In the genomic region with DNA sequence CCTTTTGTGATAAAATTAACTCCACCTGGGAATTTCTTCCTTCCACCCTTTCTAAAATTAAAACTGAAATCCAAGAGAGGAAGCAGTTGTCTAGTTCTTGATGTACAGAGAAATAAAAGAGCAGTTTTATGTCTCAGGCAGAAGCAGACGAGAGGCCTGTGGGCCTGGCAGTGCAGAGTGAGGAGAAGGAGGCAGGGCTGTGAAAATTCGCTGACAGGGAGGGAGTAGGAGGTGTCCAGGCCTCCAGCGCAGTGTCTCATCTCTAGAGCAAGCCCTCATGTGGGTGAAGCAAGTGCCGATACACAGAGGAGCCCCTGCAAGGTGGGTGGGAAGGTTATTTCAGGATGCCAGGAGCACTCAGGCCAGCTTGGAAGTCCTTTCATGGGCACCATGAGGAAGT, we compare ENCODE assay signal across 18 cellular contexts.
DNase-seq lines count a peak whose midpoint lies in the region; ATAC-seq lines count a peak whose summit lies in the region.
"Had no signal": no experiment of that assay in that cellular context is flagged by ENCODE, and none has a peak within 500 bp of the region (broad histone marks: within the 10 kb centered on the region; RNA-seq: fewer than 3 reads in every experiment).

No MANE protein-coding gene starts in this region.

- no peak overlapping the region for H3K4me3 ChIP-seq in HUES6 (ENCODE audit: low read depth, low read length)
- H3K4me3 ChIP-seq in iPS-20b (ENCODE audit: low read length): no peak overlapping the region; the same call in 1 of the 2 replicates
- no peak overlapping the region for H3K4me3 ChIP-seq in H7 (ENCODE audit: insufficient read depth, low read depth, low read length)
- H3K4me3 ChIP-seq: ovary had no signal

- peaks cover 5% of the 10 kb centered on the region; the same call in 1 of the 2 replicates for H3K36me3 ChIP-seq in HUES6 (ENCODE audit: control insufficient read depth, insufficient read depth, low read length)
- H3K36me3 ChIP-seq in iPS-20b (ENCODE audit: insufficient read depth, low read depth, low read length): peaks cover 3% of the 10 kb centered on the region; the same call in 1 of the 2 replicates
- H3K36me3 ChIP-seq in H7 (replicated peaks; ENCODE audit: control insufficient read depth, insufficient read depth, low read length): 0 out of 2 replicates have a peak, but pooled peaks cover 1% of the 10 kb centered on the region
- H3K36me3 ChIP-seq: BE2C, ovary had no signal

- no peak for ATAC-seq in HG03025 (IDR thresholded peaks at IDR 0.05; ENCODE audit: low FRiP score, unreplicated experiment)
- ATAC-seq: left colon, T-cell had no signal

- H3K4me1 ChIP-seq in HUES6 (ENCODE audit: control insufficient read depth, insufficient read depth, low read length): peaks cover 31% of the 10 kb centered on the region
- peaks cover 17% of the 10 kb centered on the region; the same call in 1 of the 2 replicates for H3K4me1 ChIP-seq in iPS-20b (ENCODE audit: insufficient read depth, low read length)
- H3K4me1 ChIP-seq: BE2C had no signal

- H3K9me3 ChIP-seq in HUES6 (ENCODE audit: control insufficient read depth, insufficient read depth, low read depth, low read length) (no peaks in the 10 kb centered on the region), iPS-20b (ENCODE audit: insufficient read depth, low read depth, low read length) (no peaks in the 10 kb centered on the region)
- H3K9me3 ChIP-seq: BE2C, ovary had no signal

- peak in 7 of 10 donors; percentile 35 to 92 (median 68) for DNase-seq in posterior cingulate gyrus
- no peak for DNase-seq in H7
- DNase-seq in stimulated activated CD4-positive, alpha-beta T cell treated with anti-CD3 and anti-CD28 coated beads, Interleukin-4, amount 100 ng/mL, for 4 hours: no peak
- DNase-seq: activated CD4-positive, alpha-beta memory T cell treated with anti-CD3 and anti-CD28 coated beads, Interleukin-2, amount 10 ng/mL, durations not matched to agents 7 days and 5 days; activated naive CD4-positive, alpha-beta T cell treated with anti-CD3 and anti-CD28 coated beads, Interleukin-2, amount 10 ng/mL, durations not matched to agents 7 days and 5 days; activated T-cell treated with anti-CD3 and anti-CD28 coated beads, Interleukin-2, amount 50 U/mL, for 1 hour; BE2C; Calu3; hippocampal formation; left colon; NCI-H187 treated with DMSO at 0.1 percent for 48 hours; NCI-H345; ovary; T-cell had no signal

- H3K27ac ChIP-seq in HUES6 (ENCODE audit: low read depth, low read length): peak overlapping the region; percentile 82
- peak overlapping the region; percentile 11 for H3K27ac ChIP-seq in angular gyrus (ENCODE audit: low read depth, low read length)
- H3K27ac ChIP-seq in iPS-20b (ENCODE audit: low read length): peak overlapping the region; percentile 51
- H3K27ac ChIP-seq: ovary had no signal

- intact Hi-C loops in posterior cingulate gyrus (cut with DNase I): no loop called here

- H3K9ac ChIP-seq in HUES6 (ENCODE audit: low read length) (peak overlapping the region; percentile 58), iPS-20b (ENCODE audit: low read depth, low read length) (peak overlapping the region; percentile 59; the same call in 1 of the 2 replicates)

- H3K27me3 ChIP-seq in HUES6 (ENCODE audit: control insufficient read depth, insufficient read depth, low read length): no peaks in the 10 kb centered on the region
- no peaks in the 10 kb centered on the region for H3K27me3 ChIP-seq in iPS-20b (ENCODE audit: insufficient read depth, low read length)
- no peaks in the 10 kb centered on the region for H3K27me3 ChIP-seq in H7 (ENCODE audit: control insufficient read depth, insufficient read depth, low read length)
- H3K27me3 ChIP-seq: ovary had no signal

Comparison
In these comparisons a context has a peak if more than half of its experiments do, and no peak if none do; other contexts are left out.
1. H3K27ac ChIP-seq: peak in every context shown above with its lines; median percentile 82 in HUES6; 51 in iPS-20b; 11 in angular gyrus.
2. DNase-seq: peak in posterior cingulate gyrus (7 of 10); none in H7 (single experiment) and stimulated activated CD4-positive, alpha-beta T cell treated with anti-CD3 and anti-CD28 coated beads, Interleukin-4, amount 100 ng/mL, for 4 hours (0 of 2).